ENCODE assay signal across 8 cellular contexts in genomic region chr14:28765907-28766504, GRCh38. TPM values are rescaled to one million over a fixed set of nuclear protein-coding genes. Genes with fewer than 3 reads are reported as not detected.
DNase-seq lines count a peak whose midpoint lies in the region; ATAC-seq, FAIRE-seq and TF ChIP-seq lines count a peak whose summit lies in the region.

No MANE protein-coding gene starts in this region.

- H2AK5ac ChIP-seq in IMR-90 (ENCODE audit: low read depth, low read length) = no peak overlapping the region

- no peak overlapping the region for H4K5ac ChIP-seq in IMR-90 (ENCODE audit: low read depth, low read length)

- TF ChIP-seq RAD21 in IMR-90 (IDR thresholded peaks at IDR 0.05; ENCODE audit: low read length) = no peak

- H3K23ac ChIP-seq in IMR-90 (ENCODE audit: low read depth, low read length) = no peak overlapping the region

- BruUV-seq in IMR-90 (replicated peaks; lab: Mats Ljungman, UMichigan) = no TSS peak

- H3K27ac Mint-ChIP-seq in chondrocyte (ENCODE audit: unreplicated experiment) = peak overlapping the region; percentile 13

- no peak overlapping the region for H2AK9ac ChIP-seq in IMR-90 (replicated peaks; ENCODE audit: low read depth, low read length, poor library complexity)

- FAIRE-seq in small intestine (lab: Jason Lieb, UNC) = no peak

- H3K4me1 ChIP-seq in ES-I3 (ENCODE audit: insufficient read depth, low read length) = peaks cover 5% of the 10 kb centered on the region
- no peaks in the 10 kb centered on the region; the same call in 1 of the 2 replicates for H3K4me1 ChIP-seq in IMR-90 (ENCODE audit: control insufficient read depth, insufficient read depth, low read length)
- H3K4me1 ChIP-seq in neuron (ENCODE audit: insufficient read depth, low read length) = no peaks in the 10 kb centered on the region
- H3K4me1 ChIP-seq in small intestine (ENCODE audit: control insufficient read depth in 2 of 2, insufficient read depth in 1 of 2, low read depth in 1 of 2, low read length in 1 of 2) = no peaks in the 10 kb centered on the region

- no peaks in the 10 kb centered on the region for H3K36me3 ChIP-seq in ES-I3 (ENCODE audit: insufficient read depth, low read length)
- no peaks in the 10 kb centered on the region for H3K36me3 ChIP-seq in IMR-90 (ENCODE audit: control insufficient read depth, insufficient read depth, low read length)
- no peaks in the 10 kb centered on the region for H3K36me3 ChIP-seq in neuron (ENCODE audit: insufficient read depth, low read length)
- no peaks in the 10 kb centered on the region for H3K36me3 ChIP-seq in small intestine (ENCODE audit: control insufficient read depth in 2 of 2, insufficient read depth in 2 of 2, low read length in 2 of 2)

- H3K27me3 Mint-ChIP-seq in chondrocyte (ENCODE audit: low read depth) = peaks cover 72% of the 10 kb centered on the region

- TF ChIP-seq CTCF in IMR-90 (conservative IDR thresholded peaks at IDR 0.05; ENCODE audit: low read depth, low read length) = no peak
- no peak for TF ChIP-seq CTCF in chondrocyte (IDR thresholded peaks at IDR 0.05)

- no peak overlapping the region for H2BK15ac ChIP-seq in IMR-90 (ENCODE audit: low read depth, low read length)

- peak overlapping the region; percentile 66 for H3K4me2 ChIP-seq in IMR-90 (ENCODE audit: low read depth, low read length)

- WGBS in IMR-90 (ENCODE audit: extremely low coverage in 2 of 2, insufficient read length in 1 of 2), 2 experiments = 2% methylated on average over 8 of the region's 34 CpGs; no CpG with 5 or more reads in 1 of the 2 experiments
- WGBS in small intestine, 3 donors = 2 to 8% (median 4%) methylated on average over 34 of the region's 34 CpGs

- peak overlapping the region; percentile 66 for H3K4me3 Mint-ChIP-seq in chondrocyte (ENCODE audit: unreplicated experiment)

- no peak overlapping the region for H3K56ac ChIP-seq in IMR-90 (ENCODE audit: extremely low read depth, insufficient read depth, low read length)

- peaks cover 9% of the 10 kb centered on the region for H3K4me1 Mint-ChIP-seq in chondrocyte (ENCODE audit: low read depth)

- H3K9me1 ChIP-seq in IMR-90 (ENCODE audit: insufficient read depth, low read length) = no peaks in the 10 kb centered on the region

- POLR2A ChIA-PET in IMR-90 (lab: Charles Lee; ENCODE audit: unreplicated experiment) = no interaction called here

- H2AFZ ChIP-seq in IMR-90 (replicated peaks; ENCODE audit: low read length, poor library complexity) = peak overlapping the region; percentile 62
- H2AFZ ChIP-seq in neuron (ENCODE audit: low read depth, low read length) = no peak overlapping the region

- intact Hi-C loops in IMR-90 (cut with micrococcal nuclease) = no loop called here

- dilution Hi-C loops in IMR-90 (cut with HindIII; ENCODE audit: low sequenced_read_pairs, unreplicated experiment) = no loop called here

- H3K9ac ChIP-seq in ES-I3 (ENCODE audit: low read depth, low read length) = peak overlapping the region; percentile 68
- no peak overlapping the region for H3K9ac ChIP-seq in IMR-90 (ENCODE audit: low read depth, low read length)

- H4K20me1 ChIP-seq in IMR-90 (ENCODE audit: insufficient read depth, low read length) = no peaks in the 10 kb centered on the region

- no peaks in the 10 kb centered on the region for H3K79me1 ChIP-seq in IMR-90 (ENCODE audit: low read depth in 1 of 2, low read length in 2 of 2)

- peaks cover 5% of the 10 kb centered on the region for H3K36me3 Mint-ChIP-seq in chondrocyte (ENCODE audit: low read depth)

- H2BK120ac ChIP-seq in IMR-90 (ENCODE audit: low read depth, low read length) = no peak overlapping the region

- CTCF ChIA-PET in IMR-90 (lab: Yijun Ruan, JAX) = interaction anchor here (0.8 to 1.5 kb wide), 2 partner anchors 18 to 254 kb away, joined by 3 to 7 read pairs; no protein-coding TSS in a partner anchor

- H3K27me3 ChIP-seq in IMR-90 (ENCODE audit: control insufficient read depth, insufficient read depth, low read length) (peaks cover 69% of the 10 kb centered on the region), neuron (ENCODE audit: insufficient read depth, low read length) (peaks cover 72% of the 10 kb centered on the region), small intestine (ENCODE audit: control insufficient read depth in 2 of 2, insufficient read depth in 2 of 2, low read length in 2 of 2) (peaks cover 5 to 32% of the 10 kb centered on the region in 2 donors)

- no peak overlapping the region for H2BK20ac ChIP-seq in IMR-90 (ENCODE audit: low read depth, low read length)

- in situ Hi-C loops in IMR-90 (cut with MboI; ENCODE audit: low sequenced_read_pairs) = loop anchor here (25.0 kb wide), 1 partner anchor 1246 kb away; no protein-coding TSS in a partner anchor

- H3K9me3 ChIP-seq in ES-I3 (ENCODE audit: control insufficient read depth, insufficient read depth, low read length) (no peaks in the 10 kb centered on the region), IMR-90 (ENCODE audit: control insufficient read depth, insufficient read depth, low read length) (peaks cover 18% of the 10 kb centered on the region), neuron (ENCODE audit: low read length) (peaks cover 7% of the 10 kb centered on the region), small intestine (ENCODE audit: control insufficient read depth, low read depth) (peaks cover 3% of the 10 kb centered on the region)

- no peak overlapping the region for H3K18ac ChIP-seq in IMR-90 (ENCODE audit: low read depth, low read length)

- H4K8ac ChIP-seq in IMR-90 (ENCODE audit: low read depth in 2 of 2, low read length in 2 of 2) = no peak overlapping the region

- H3K4me3 ChIP-seq in IMR-90 (ENCODE audit: insufficient read depth, low read depth, low read length) (peak overlapping the region; percentile 18; the same call in 1 of the 2 replicates), neuron (ENCODE audit: low read length) (peak overlapping the region; percentile 5), small intestine (ENCODE audit: low read depth in 1 of 2, low read length in 2 of 2) (peak overlapping the region in 1 of 2 donors; percentile 41)

- ATAC-seq in IMR-90 (ENCODE audit: low read depth) (no peak), left lobe of liver (no peak), HG03469 (IDR thresholded peaks at IDR 0.05; ENCODE audit: unreplicated experiment) (no peak)

- no peak for TF ChIP-seq POLR2A in IMR-90 (IDR thresholded peaks at IDR 0.05; ENCODE audit: low read depth, low read length)

- DNase-seq in IMR-90 = no peak
- DNase-seq in chondrocyte (ENCODE audit: low spot score) = no peak
- no peak for DNase-seq in left lobe of liver (ENCODE audit: low spot score)
- no peak for DNase-seq in small intestine
- DNase-seq in Ammon's horn (ENCODE audit: low spot score) = no peak

- H3K27ac ChIP-seq in IMR-90 (ENCODE audit: insufficient read depth, low read length) (no peak overlapping the region), small intestine (ENCODE audit: low read depth in 1 of 2, low read length in 1 of 2) (no peak overlapping the region)

- H2BK5ac ChIP-seq in IMR-90 (ENCODE audit: low read depth, low read length, poor library complexity, severe bottlenecking) = no peak overlapping the region

- no peak overlapping the region for H3K14ac ChIP-seq in IMR-90 (replicated peaks; ENCODE audit: low read depth, low read length)

- H3K4ac ChIP-seq in IMR-90 (ENCODE audit: low read depth, low read length) = no peak overlapping the region

- H3K9me3 Mint-ChIP-seq in chondrocyte (ENCODE audit: low read depth) = no peaks in the 10 kb centered on the region

- no peak overlapping the region for H4K91ac ChIP-seq in IMR-90 (ENCODE audit: insufficient read depth, low read depth, low read length)

TF ChIP-seq in IMR-90, 13 proteins besides CTCF, POLR2A, EP300 and RAD21:
- TF ChIP-seq CHD1 (IDR thresholded peaks at IDR 0.05; ENCODE audit: low read depth, low read length) (no peak), SMC3 (IDR thresholded peaks at IDR 0.05; ENCODE audit: low read depth, low read length) (no peak), ELK1 (IDR thresholded peaks at IDR 0.05; ENCODE audit: borderline replicate concordance, low read depth, low read length) (no peak), CEBPB (IDR thresholded peaks at IDR 0.05; ENCODE audit: low read depth, low read length) (no peak), RCOR1 (IDR thresholded peaks at IDR 0.05; ENCODE audit: insufficient replicate concordance, low read length) (no peak), MAFK (IDR thresholded peaks at IDR 0.05; ENCODE audit: low read depth, low read length) (no peak), MXI1 (IDR thresholded peaks at IDR 0.05; ENCODE audit: borderline replicate concordance, low read depth, low read length) (no peak), RFX5 (IDR thresholded peaks at IDR 0.05; ENCODE audit: low read depth, low read length) (no peak), FOS (IDR thresholded peaks at IDR 0.05; ENCODE audit: low read depth, low read length) (no peak)

RNA-seq across cellular contexts. Expression of gene FOXG1, which starts 0.6 kb away (rescaled TPM):
- not detected in 2 replicates for total RNA-seq in IMR-90 (2012; rRNA removed)
- polyA plus RNA-seq in IMR-90 (2012; rRNA removed) = not detected in 2 replicates
- polyA plus RNA-seq in IMR-90 (2012; cell fraction: cytosol; rRNA removed) = 0.01 TPM in 1 of 2 replicates, not detected in the other
- not detected in 2 replicates for polyA plus RNA-seq in IMR-90 (2012; cell fraction: nucleus; rRNA removed; ENCODE audit: low replicate concordance)
- total RNA-seq in chondrocyte = not detected in 3 replicates
- not detected for total RNA-seq in left lobe of liver
- polyA plus RNA-seq in small intestine = under 1 TPM in 1 of 3 donors, not detected in 2; 0.01 TPM
